Comparison of ENCODE assay signal across 30 cellular contexts in the genomic region with DNA sequence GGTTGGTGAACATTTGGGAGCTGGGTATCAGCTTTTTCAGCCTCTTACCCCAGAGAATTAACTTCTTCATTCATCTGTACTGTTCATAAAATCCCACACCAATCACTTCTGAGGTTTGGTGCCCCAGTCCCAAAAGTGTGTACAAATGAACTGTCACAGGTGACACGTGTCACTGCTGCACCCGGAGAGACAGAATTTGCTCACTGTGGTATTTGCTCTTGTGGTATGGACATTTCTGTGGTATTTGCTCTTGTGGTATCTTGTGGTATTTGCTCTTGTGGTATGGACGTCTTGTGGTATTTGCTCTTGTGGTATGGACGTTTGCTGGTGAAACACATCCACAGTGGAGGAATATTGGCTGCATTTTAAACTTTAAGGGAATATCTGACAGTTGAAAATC.
DNase-seq lines count a peak whose midpoint lies in the region; ATAC-seq, FAIRE-seq and TF ChIP-seq lines count a peak whose summit lies in the region.
"Had no signal": no experiment of that assay in that cellular context is flagged by ENCODE, and none has a peak within 500 bp of the region (broad histone marks: within the 10 kb centered on the region; RNA-seq: fewer than 3 reads in every experiment).

No MANE protein-coding gene starts in this region.

- no peaks in the 10 kb centered on the region for H3K27me3 ChIP-seq in MM.1S (replicated peaks; ENCODE audit: insufficient read depth, low read length)
- H3K27me3 ChIP-seq in GM12878 (replicated peaks in 1 of 2; ENCODE audit: control insufficient read depth in 2 of 2, insufficient read depth in 2 of 2, low read length in 1 of 2): no peaks in the 10 kb centered on the region
- H3K27me3 ChIP-seq: left lung, ovary, right atrium auricular region, stomach, transverse colon had no signal

- H3K9me2 ChIP-seq in MM.1S (replicated peaks; ENCODE audit: insufficient read depth, low read length): no peaks in the 10 kb centered on the region

- peaks cover 1% of the 10 kb centered on the region for H3K27me3 Mint-ChIP-seq in glutamatergic neuron (ENCODE audit: unreplicated experiment)
- H3K27me3 Mint-ChIP-seq: activated CD4-positive, alpha-beta memory T cell treated with anti-CD3 and anti-CD28 coated beads, Interleukin-2, amount 10 ng/mL, durations not matched to agents 7 days and 5 days had no signal

- WGBS in GM12878 (ENCODE audit: insufficient coverage, insufficient replicate concordance, low lambda C conversion rate, missing lambda C conversion rate): 3% methylated on average over 4 of the region's 4 CpGs

- no peak overlapping the region for H3K9ac ChIP-seq in MM.1S (ENCODE audit: low read length)
- no peak overlapping the region for H3K9ac ChIP-seq in GM12878 (ENCODE audit: control insufficient read depth, insufficient read depth, low read length)

- POLR2A ChIA-PET in GM12878 (lab: Charles Lee): no interaction called here

- H3K79me2 ChIP-seq in MM.1S (ENCODE audit: low read length) (no peaks in the 10 kb centered on the region), GM12878 (ENCODE audit: control insufficient read depth, insufficient read depth, low read length) (no peaks in the 10 kb centered on the region)

- no TSS peak for BruUV-seq in GM12878 (replicated peaks; lab: Mats Ljungman, UMichigan)

- no peak overlapping the region for H3K27ac Mint-ChIP-seq in glutamatergic neuron (ENCODE audit: unreplicated experiment)
- H3K27ac Mint-ChIP-seq: activated CD4-positive, alpha-beta memory T cell treated with anti-CD3 and anti-CD28 coated beads, Interleukin-2, amount 10 ng/mL, durations not matched to agents 7 days and 5 days; activated naive CD8-positive, alpha-beta T cell; brain; natural killer cell; T-cell had no signal

- no peak overlapping the region for H3K27ac ChIP-seq in MM.1S (ENCODE audit: low read length)
- H3K27ac ChIP-seq in GM12878 (ENCODE audit: control insufficient read depth, insufficient read depth): no peak overlapping the region
- H3K27ac ChIP-seq: left lung, ovary, right atrium auricular region, stomach, transverse colon had no signal

- in situ Hi-C loops in GM12878 (cut with MboI): no loop called here

- H3K9me3 Mint-ChIP-seq in glutamatergic neuron (ENCODE audit: unreplicated experiment): no peaks in the 10 kb centered on the region
- H3K9me3 Mint-ChIP-seq: activated CD4-positive, alpha-beta memory T cell treated with anti-CD3 and anti-CD28 coated beads, Interleukin-2, amount 10 ng/mL, durations not matched to agents 7 days and 5 days; natural killer cell; T-cell had no signal

- RAD21 ChIA-PET in GM12878 (lab: Charles Lee; ENCODE audit: unreplicated experiment): no interaction called here

- H4K20me1 ChIP-seq in MM.1S (ENCODE audit: insufficient read depth, low read length): no peaks in the 10 kb centered on the region
- H4K20me1 ChIP-seq in GM12878 (ENCODE audit: control insufficient read depth, insufficient read depth): no peaks in the 10 kb centered on the region

- TF ChIP-seq POLR2A in GM12878 (IDR thresholded peaks at IDR 0.05; ENCODE audit: low read depth, low read length) (no peak), GM18505 (IDR thresholded peaks at IDR 0.05; ENCODE audit: borderline replicate concordance, extremely low read depth, insufficient read depth, insufficient read length) (no peak)

- FAIRE-seq in GM12878 (lab: Jason Lieb, UNC): no peak
- FAIRE-seq: H1 had no signal

- no peak for ATAC-seq in GM12878
- ATAC-seq in GM18505 (IDR thresholded peaks at IDR 0.05; ENCODE audit: unreplicated experiment): no peak
- ATAC-seq: activated CD4-positive, CD25-positive, alpha-beta regulatory T cell treated with anti-CD3 and anti-CD28 coated beads, Interleukin-2, amount 50 U/mL, for 24 hours; left lung; natural killer cell; T-cell had no signal

- H3K4me1 Mint-ChIP-seq in glutamatergic neuron (ENCODE audit: low read depth, unreplicated experiment): no peaks in the 10 kb centered on the region
- H3K4me1 Mint-ChIP-seq: activated CD4-positive, alpha-beta memory T cell treated with anti-CD3 and anti-CD28 coated beads, Interleukin-2, amount 10 ng/mL, durations not matched to agents 7 days and 5 days; brain; T-cell had no signal

- H3K4me3 Mint-ChIP-seq in glutamatergic neuron (ENCODE audit: unreplicated experiment): no peak overlapping the region
- H3K4me3 Mint-ChIP-seq: activated CD4-positive, alpha-beta memory T cell treated with anti-CD3 and anti-CD28 coated beads, Interleukin-2, amount 10 ng/mL, durations not matched to agents 7 days and 5 days; activated naive CD8-positive, alpha-beta T cell; brain; natural killer cell; T-cell had no signal

- H3K9me3 ChIP-seq in MM.1S (replicated peaks; ENCODE audit: insufficient read depth, low read length) (no peaks in the 10 kb centered on the region), GM12878 (replicated peaks; ENCODE audit: control insufficient read depth, insufficient read depth, low read length) (no peaks in the 10 kb centered on the region)
- H3K9me3 ChIP-seq: left lung, ovary, right atrium auricular region, stomach, transverse colon had no signal

- H2AFZ ChIP-seq in MM.1S (ENCODE audit: low read length) (no peak overlapping the region), GM12878 (ENCODE audit: control insufficient read depth, low read depth, low read length) (no peak overlapping the region)

- TF ChIP-seq CTCF in MM.1S (IDR thresholded peaks at IDR 0.05; ENCODE audit: low read length): no peak
- TF ChIP-seq CTCF in GM12878 (IDR thresholded peaks at IDR 0.05 in 2 of 3, conservative IDR thresholded peaks at IDR 0.05 in 1 of 3; ENCODE audit: control insufficient read depth in 2 of 3, extremely low read depth in 1 of 3, insufficient read depth in 1 of 3, low read depth in 3 of 3, low read length in 3 of 3): no peak
- TF ChIP-seq CTCF in glutamatergic neuron (IDR thresholded peaks at IDR 0.05; ENCODE audit: partially characterized antibody, unreplicated experiment): no peak

- H3F3A ChIP-seq in MM.1S (ENCODE audit: insufficient read depth, low read length): no peaks in the 10 kb centered on the region

- H3K4me3 ChIP-seq in MM.1S (ENCODE audit: low read length): no peak overlapping the region
- H3K4me3 ChIP-seq in GM12878: no peak overlapping the region
- H3K4me3 ChIP-seq: left lung, ovary, right atrium auricular region, stomach, transverse colon had no signal

- H3K4me1 ChIP-seq in MM.1S (ENCODE audit: low read length) (no peaks in the 10 kb centered on the region), GM12878 (ENCODE audit: control insufficient read depth, insufficient read depth, low read length) (no peaks in the 10 kb centered on the region)
- H3K4me1 ChIP-seq: left lung, right atrium auricular region, stomach, transverse colon had no signal

- CTCF ChIA-PET in GM12878 (lab: Yijun Ruan, JAX): interaction anchor here (0.7 to 1.6 kb wide), 2 partner anchors 12 to 25 kb away, joined by 3 to 6 read pairs; no protein-coding TSS in a partner anchor

- no peak overlapping the region for H3K4me2 ChIP-seq in MM.1S (ENCODE audit: low read depth, low read length)
- no peak overlapping the region for H3K4me2 ChIP-seq in GM12878 (ENCODE audit: control insufficient read depth, insufficient read depth)

- intact Hi-C loops in GM12878 (cut with micrococcal nuclease; ENCODE audit: unreplicated experiment): no loop called here

- H3K36me3 Mint-ChIP-seq in glutamatergic neuron (ENCODE audit: unreplicated experiment): peaks cover 27% of the 10 kb centered on the region
- H3K36me3 Mint-ChIP-seq: activated naive CD8-positive, alpha-beta T cell; CD4-positive, alpha-beta memory T cell; natural killer cell; T-cell had no signal

- TF ChIP-seq EP300 in GM12878 (IDR thresholded peaks at IDR 0.05; ENCODE audit: borderline replicate concordance in 1 of 2, control insufficient read depth in 1 of 2, low read depth in 2 of 2, low read length in 2 of 2): no peak

- SMC1A ChIA-PET in GM12878 (lab: Charles Lee; ENCODE audit: uncharacterized antibody, unreplicated experiment): no interaction called here

- no peaks in the 10 kb centered on the region for H3K36me3 ChIP-seq in MM.1S (replicated peaks; ENCODE audit: insufficient read depth, low read length)
- no peaks in the 10 kb centered on the region for H3K36me3 ChIP-seq in GM12878 (ENCODE audit: control insufficient read depth in 2 of 2, insufficient read depth in 2 of 2, low read length in 1 of 2)
- H3K36me3 ChIP-seq: left lung, ovary, right atrium auricular region, stomach, transverse colon had no signal

- DNase-seq in GDM1 (lab: John Stamatoyannopoulos, UW): peak; percentile 5
- peak; percentile 10 for DNase-seq in MM.1S
- no peak for DNase-seq in GM12878 (ENCODE audit: low read depth, low spot score)
- peak; percentile 40 for DNase-seq in non-pigmented ciliary epithelial cell (ENCODE audit: low read depth)
- no peak for DNase-seq in midbrain (lab: John Stamatoyannopoulos, UW)
- no peak for DNase-seq in NCI-H748 treated with DMSO at 0.1 percent for 48 hours (lab: John Stamatoyannopoulos, UW)
- DNase-seq in glutamatergic neuron: no peak
- DNase-seq: activated CD4-positive, alpha-beta memory T cell treated with anti-CD3 and anti-CD28 coated beads, Interleukin-2, amount 10 ng/mL, durations not matched to agents 7 days and 5 days; CD4-positive, alpha-beta memory T cell; effector CD4-positive, alpha-beta T cell; erythroblast; foreskin fibroblast; GF-D8; left lung; natural killer cell; NCI-H1417; NCI-H2081; NCI-H446; NK-92 treated with Interleukin-12 subunit alpha and Interleukin-12 subunit beta, amount 100 ng/mL, for 24 hours; ovary; stimulated activated CD4-positive, alpha-beta T cell treated with anti-CD3 and anti-CD28 coated beads, Interleukin-4, amount 100 ng/mL, for 24 hours; stomach; T-cell; transverse colon had no signal

- TF ChIP-seq RAD21 in GM12878 (IDR thresholded peaks at IDR 0.05; ENCODE audit: insufficient read depth, low read depth, low read length): no peak

TF ChIP-seq in GM12878, 131 proteins besides CTCF, POLR2A, EP300 and RAD21:
- TF ChIP-seq RUNX3 (IDR thresholded peaks at IDR 0.05; ENCODE audit: low read length): peak; percentile 27; the same call in 1 of the 2 replicates
- TF ChIP-seq, protein P1, sequence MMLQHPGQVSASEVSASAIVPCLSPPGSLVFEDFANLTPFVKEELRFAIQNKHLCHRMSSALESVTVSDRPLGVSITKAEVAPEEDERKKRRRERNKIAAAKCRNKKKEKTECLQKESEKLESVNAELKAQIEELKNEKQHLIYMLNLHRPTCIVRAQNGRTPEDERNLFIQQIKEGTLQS (IDR thresholded peaks at IDR 0.05; ENCODE audit: borderline replicate concordance, extremely low read depth, low read depth, low read length): no peak

Comparison
In these comparisons a context has a peak if more than half of its experiments do, and no peak if none do; other contexts are left out.
1. DNase-seq: peak in GDM1 (single experiment), MM.1S (single experiment) and non-pigmented ciliary epithelial cell (single experiment); none in GM12878 (single experiment), midbrain (single experiment), NCI-H748 treated with DMSO at 0.1 percent for 48 hours (single experiment) and glutamatergic neuron (single experiment).